In the genomic region with DNA sequence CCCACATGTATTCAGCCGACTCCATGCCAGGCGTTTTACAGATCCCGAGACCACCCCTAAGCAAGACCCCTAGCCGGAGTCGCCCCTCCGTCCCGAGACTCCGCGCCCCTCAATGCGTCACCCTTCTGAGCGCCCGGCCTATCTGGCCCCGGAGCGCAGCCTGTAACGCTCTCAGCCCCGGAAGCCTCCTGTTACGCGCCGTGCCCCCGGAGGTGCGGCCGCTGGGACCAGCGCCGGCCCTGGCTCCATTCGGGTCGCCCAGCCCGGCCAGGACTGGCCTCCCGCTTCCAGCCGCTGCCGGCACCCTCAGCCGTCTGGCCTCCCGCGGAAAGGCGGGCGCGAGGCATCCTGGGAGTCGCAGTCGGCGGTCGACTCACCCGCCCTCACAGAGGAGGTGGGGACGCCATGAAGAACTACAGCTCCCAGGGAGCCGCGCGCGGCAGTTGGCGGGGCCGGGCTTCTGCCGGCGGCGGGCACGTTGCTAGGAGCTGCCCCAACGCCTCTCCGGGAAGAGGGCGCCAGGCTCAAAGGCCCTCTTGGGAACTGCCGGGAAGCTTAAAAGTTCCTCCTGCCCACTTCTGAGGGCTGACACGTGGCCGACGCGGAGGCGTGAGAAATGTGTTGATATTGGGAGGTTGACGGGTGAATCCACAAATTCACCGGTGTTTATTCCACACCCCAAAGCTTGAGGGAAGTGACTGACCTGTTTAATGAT, we compare ENCODE assay signal across 1 cellular context.
TF ChIP-seq lines count a peak whose summit lies in the region.

A gene with protein sequence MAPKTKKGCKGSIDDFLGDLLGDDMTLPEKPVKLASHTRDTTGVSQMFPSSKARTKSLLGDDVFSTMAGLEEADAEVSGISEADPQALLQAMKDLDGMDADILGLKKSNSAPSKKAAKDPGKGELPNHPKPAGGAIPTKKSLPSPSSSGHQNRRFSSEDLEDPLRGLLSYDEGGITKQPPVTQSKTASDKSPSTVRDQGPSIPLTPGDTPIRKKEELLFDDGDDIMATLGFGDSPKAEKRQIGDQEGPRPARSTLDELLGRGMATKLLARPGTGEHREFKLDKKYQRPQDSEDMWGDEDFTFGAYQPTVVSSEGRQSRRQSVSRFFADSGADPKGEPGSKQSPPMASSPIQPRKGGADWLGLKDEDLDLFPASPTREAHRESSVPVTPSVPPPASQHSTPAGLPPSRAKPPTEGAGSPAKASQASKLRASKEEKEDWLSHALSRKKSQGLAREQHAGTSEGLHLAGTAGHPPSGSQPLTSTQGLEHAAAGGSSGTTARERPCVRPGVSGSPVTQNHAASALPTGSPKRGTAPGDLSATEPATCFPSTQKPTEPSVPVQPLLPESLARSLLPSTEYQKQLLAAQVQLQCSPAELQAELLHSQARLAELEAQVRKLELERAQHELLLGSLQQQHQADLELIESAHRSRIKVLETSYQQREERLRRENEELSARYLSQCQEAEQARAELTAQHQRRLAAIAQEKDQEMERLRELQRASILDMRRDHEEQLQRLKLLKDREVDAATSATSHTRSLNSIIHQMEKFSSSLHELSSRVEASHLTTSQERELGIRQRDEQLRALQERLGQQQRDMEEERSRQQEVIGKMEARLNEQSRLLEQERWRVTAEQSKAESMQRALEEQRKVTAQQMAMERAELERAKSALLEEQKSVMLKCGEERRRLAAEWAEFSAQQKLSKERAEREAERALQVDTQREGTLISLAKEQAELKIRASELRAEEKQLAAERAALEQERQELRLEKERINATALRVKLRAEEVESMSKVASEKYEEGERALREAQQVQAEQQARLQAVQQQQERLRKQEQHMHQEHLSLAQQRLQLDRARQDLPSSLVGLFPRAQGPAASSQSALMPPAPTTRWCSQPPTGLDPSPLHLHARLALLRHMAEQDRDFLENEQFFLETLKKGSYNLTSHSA (minus strand): TSS at position 316 of the 715 bp plus-strand sequence. CDS start 2,893 bp downstream, outside the sequence.

TF ChIP-seq in H1, 55 proteins besides CTCF, POLR2A, EP300 and RAD21 (continues in another document):
- TF ChIP-seq, protein P1, sequence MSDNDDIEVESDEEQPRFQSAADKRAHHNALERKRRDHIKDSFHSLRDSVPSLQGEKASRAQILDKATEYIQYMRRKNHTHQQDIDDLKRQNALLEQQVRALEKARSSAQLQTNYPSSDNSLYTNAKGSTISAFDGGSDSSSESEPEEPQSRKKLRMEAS (IDR thresholded peaks at IDR 0.05): peak; percentile 89
- 0 out of 2 replicates have a peak, but pooled peaks have one; percentile 12 for TF ChIP-seq CREB1 (IDR thresholded peaks at IDR 0.05)
- TF ChIP-seq KDM4A (IDR thresholded peaks at IDR 0.05; ENCODE audit: low read depth, low read length, severe bottlenecking): peak; percentile 77
- no peak for TF ChIP-seq JUN (IDR thresholded peaks at IDR 0.05; ENCODE audit: low read depth, low read length)
- TF ChIP-seq EZH2 (IDR thresholded peaks at IDR 0.05; ENCODE audit: low read depth, low read length, severe bottlenecking): no peak
- TF ChIP-seq, protein P2, sequence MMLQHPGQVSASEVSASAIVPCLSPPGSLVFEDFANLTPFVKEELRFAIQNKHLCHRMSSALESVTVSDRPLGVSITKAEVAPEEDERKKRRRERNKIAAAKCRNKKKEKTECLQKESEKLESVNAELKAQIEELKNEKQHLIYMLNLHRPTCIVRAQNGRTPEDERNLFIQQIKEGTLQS (IDR thresholded peaks at IDR 0.05; ENCODE audit: insufficient read depth, low read depth, low read length): no peak
- no peak for TF ChIP-seq RXRA (IDR thresholded peaks at IDR 0.05; ENCODE audit: insufficient read depth, low read depth, low read length)
- no peak for TF ChIP-seq GTF2F1 (IDR thresholded peaks at IDR 0.05; ENCODE audit: borderline replicate concordance, low read depth, low read length)
- no peak for TF ChIP-seq POU5F1 (IDR thresholded peaks at IDR 0.05; ENCODE audit: low read depth, low read length)
- no peak for TF ChIP-seq MAFK (IDR thresholded peaks at IDR 0.05; ENCODE audit: low read depth, low read length)
- TF ChIP-seq CHD2 (IDR thresholded peaks at IDR 0.05; ENCODE audit: low read length): no peak
- TF ChIP-seq YY1 (IDR thresholded peaks at IDR 0.05; ENCODE audit: low read depth, low read length): peak; percentile 82
- 0 out of 2 replicates have a peak, but pooled peaks have one; percentile 26 for TF ChIP-seq SRF (IDR thresholded peaks at IDR 0.05; ENCODE audit: low read depth, low read length)
- TF ChIP-seq RNF2 (IDR thresholded peaks at IDR 0.05; ENCODE audit: borderline replicate concordance, low read depth, low read length, missing control alignments, poor library complexity, severe bottlenecking): no peak
- TF ChIP-seq NANOG (IDR thresholded peaks at IDR 0.05; ENCODE audit: insufficient read depth, low read depth, low read length, poor library complexity, severe bottlenecking): no peak
- TF ChIP-seq CBX8 (IDR thresholded peaks at IDR 0.05; ENCODE audit: borderline replicate concordance, low read depth, low read length): no peak
- no peak for TF ChIP-seq CHD1 (IDR thresholded peaks at IDR 0.05; ENCODE audit: low read depth, low read length)
- TF ChIP-seq JUND (IDR thresholded peaks at IDR 0.05; ENCODE audit: low read length): peak; percentile 20; the same call in 1 of the 2 replicates
- TF ChIP-seq TBP (IDR thresholded peaks at IDR 0.05; ENCODE audit: low read depth, low read length): peak; percentile 80
- no peak for TF ChIP-seq TEAD4 (IDR thresholded peaks at IDR 0.05; ENCODE audit: low read depth, low read length)
- TF ChIP-seq EGR1 (IDR thresholded peaks at IDR 0.05; ENCODE audit: borderline replicate concordance, low read depth, low read length): no peak
- TF ChIP-seq SP4 (IDR thresholded peaks at IDR 0.05; ENCODE audit: low read length): 0 out of 2 replicates have a peak, but pooled peaks have one; percentile 45
- no peak for TF ChIP-seq FOSL1 (IDR thresholded peaks at IDR 0.05; ENCODE audit: insufficient read depth, low read depth, low read length)
- no peak for TF ChIP-seq NRF1 (IDR thresholded peaks at IDR 0.05; ENCODE audit: low read depth, low read length)
- no peak; the same call in 1 of the 2 replicates for TF ChIP-seq GABPA (IDR thresholded peaks at IDR 0.05; ENCODE audit: borderline replicate concordance, insufficient read depth, low read length)
- TF ChIP-seq SUZ12 (IDR thresholded peaks at IDR 0.05; ENCODE audit: low read length): no peak
- TF ChIP-seq SAP30 (IDR thresholded peaks at IDR 0.05; ENCODE audit: insufficient read depth, insufficient replicate concordance, low read length): peak; percentile 84
- peak; percentile 95 for TF ChIP-seq TAF1 (IDR thresholded peaks at IDR 0.05; ENCODE audit: low read depth, low read length)
- TF ChIP-seq, protein P3, sequence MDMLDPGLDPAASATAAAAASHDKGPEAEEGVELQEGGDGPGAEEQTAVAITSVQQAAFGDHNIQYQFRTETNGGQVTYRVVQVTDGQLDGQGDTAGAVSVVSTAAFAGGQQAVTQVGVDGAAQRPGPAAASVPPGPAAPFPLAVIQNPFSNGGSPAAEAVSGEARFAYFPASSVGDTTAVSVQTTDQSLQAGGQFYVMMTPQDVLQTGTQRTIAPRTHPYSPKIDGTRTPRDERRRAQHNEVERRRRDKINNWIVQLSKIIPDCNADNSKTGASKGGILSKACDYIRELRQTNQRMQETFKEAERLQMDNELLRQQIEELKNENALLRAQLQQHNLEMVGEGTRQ (IDR thresholded peaks at IDR 0.05; ENCODE audit: low read length): no peak
- no peak for TF ChIP-seq KDM1A (IDR thresholded peaks at IDR 0.05; ENCODE audit: borderline replicate concordance, low read length)
- peak; percentile 47 for TF ChIP-seq ASH2L (IDR thresholded peaks at IDR 0.05; ENCODE audit: low read length)
- TF ChIP-seq SP2 (IDR thresholded peaks at IDR 0.05; ENCODE audit: low read length): no peak
- TF ChIP-seq HDAC2 (IDR thresholded peaks at IDR 0.05; ENCODE audit: borderline replicate concordance in 1 of 2, low read depth in 2 of 2, low read length in 2 of 2): no peak
- peak; percentile 98 for TF ChIP-seq PHF8 (conservative IDR thresholded peaks at IDR 0.05; ENCODE audit: low read depth, low read length)
- TF ChIP-seq, protein P4, sequence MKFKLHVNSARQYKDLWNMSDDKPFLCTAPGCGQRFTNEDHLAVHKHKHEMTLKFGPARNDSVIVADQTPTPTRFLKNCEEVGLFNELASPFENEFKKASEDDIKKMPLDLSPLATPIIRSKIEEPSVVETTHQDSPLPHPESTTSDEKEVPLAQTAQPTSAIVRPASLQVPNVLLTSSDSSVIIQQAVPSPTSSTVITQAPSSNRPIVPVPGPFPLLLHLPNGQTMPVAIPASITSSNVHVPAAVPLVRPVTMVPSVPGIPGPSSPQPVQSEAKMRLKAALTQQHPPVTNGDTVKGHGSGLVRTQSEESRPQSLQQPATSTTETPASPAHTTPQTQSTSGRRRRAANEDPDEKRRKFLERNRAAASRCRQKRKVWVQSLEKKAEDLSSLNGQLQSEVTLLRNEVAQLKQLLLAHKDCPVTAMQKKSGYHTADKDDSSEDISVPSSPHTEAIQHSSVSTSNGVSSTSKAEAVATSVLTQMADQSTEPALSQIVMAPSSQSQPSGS (IDR thresholded peaks at IDR 0.05; ENCODE audit: low read length): no peak
- TF ChIP-seq HDAC6 (IDR thresholded peaks at IDR 0.05; ENCODE audit: low read depth, low read length): no peak
- TF ChIP-seq CEBPB (IDR thresholded peaks at IDR 0.05; ENCODE audit: low read depth, low read length): no peak
- TF ChIP-seq SIX5 (IDR thresholded peaks at IDR 0.05; ENCODE audit: low read depth, low read length): peak; percentile 67
- peak; percentile 83 for TF ChIP-seq TAF7 (optimal IDR thresholded peaks at IDR 0.05; ENCODE audit: borderline replicate concordance, low read depth, low read length)
- no peak for TF ChIP-seq BCL11A (IDR thresholded peaks at IDR 0.05; ENCODE audit: low read depth in 2 of 2, low read length in 2 of 2)
- no peak for TF ChIP-seq SIRT6 (IDR thresholded peaks at IDR 0.05; ENCODE audit: low read length)
- TF ChIP-seq RFX5 (IDR thresholded peaks at IDR 0.05; ENCODE audit: borderline replicate concordance, low read depth, low read length): no peak
- no peak for TF ChIP-seq KDM5A (IDR thresholded peaks at IDR 0.05; ENCODE audit: low read length)
- TF ChIP-seq, protein P5, sequence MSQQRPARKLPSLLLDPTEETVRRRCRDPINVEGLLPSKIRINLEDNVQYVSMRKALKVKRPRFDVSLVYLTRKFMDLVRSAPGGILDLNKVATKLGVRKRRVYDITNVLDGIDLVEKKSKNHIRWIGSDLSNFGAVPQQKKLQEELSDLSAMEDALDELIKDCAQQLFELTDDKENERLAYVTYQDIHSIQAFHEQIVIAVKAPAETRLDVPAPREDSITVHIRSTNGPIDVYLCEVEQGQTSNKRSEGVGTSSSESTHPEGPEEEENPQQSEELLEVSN (IDR thresholded peaks at IDR 0.05): peak; percentile 85
- TF ChIP-seq BACH1 (IDR thresholded peaks at IDR 0.05; ENCODE audit: low read length): no peak
- no peak for TF ChIP-seq SP1 (IDR thresholded peaks at IDR 0.05; ENCODE audit: low read depth, low read length)
- TF ChIP-seq POLR2AphosphoS5 (IDR thresholded peaks at IDR 0.05; ENCODE audit: low read depth, low read length): peak; percentile 83
